ENCODE assay signal across 8 cellular contexts in the genomic region with DNA sequence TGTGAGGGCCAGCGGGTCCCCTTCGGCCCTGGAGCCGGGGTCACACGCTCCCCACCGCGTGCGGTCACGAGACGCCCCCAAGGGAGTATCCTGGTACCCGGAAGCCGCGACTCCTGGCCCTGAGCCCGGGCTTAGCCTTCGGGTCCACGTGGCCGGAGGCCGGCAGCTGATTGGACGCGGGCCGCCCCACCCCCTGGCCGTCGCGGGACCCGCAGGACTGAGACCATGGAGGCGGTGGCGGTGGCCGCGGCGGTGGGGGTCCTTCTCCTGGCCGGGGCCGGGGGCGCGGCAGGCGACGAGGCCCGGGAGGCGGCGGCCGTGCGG. TPM values are rescaled to one million over a fixed set of nuclear protein-coding genes. Genes with fewer than 3 reads are reported as not detected.
DNase-seq lines count a peak whose midpoint lies in the region; ATAC-seq lines count a peak whose summit lies in the region.

A gene (plus strand): TSS at position 194 of the 324 bp plus-strand sequence. CDS start 32 bp downstream, at position 226.

- H3K4me3 ChIP-seq in CD8-positive, alpha-beta memory T cell (ENCODE audit: low read length): peak within 1 kb of the TSS; percentile 70
- H3K4me3 ChIP-seq in mesendoderm (ENCODE audit: low read length): peak within 1 kb of the TSS; percentile 62

- H3K4me2 ChIP-seq in mesendoderm (ENCODE audit: low read length): peak within 1 kb of the TSS; percentile 97

- peak within 1 kb of the TSS; percentile 28 for H2BK5ac ChIP-seq in mesendoderm (ENCODE audit: low read length)

- no peaks in the 10 kb centered on the region for H3K9me3 Mint-ChIP-seq in CD8-positive, alpha-beta memory T cell
- no peaks in the 10 kb centered on the region for H3K9me3 Mint-ChIP-seq in effector memory CD8-positive, alpha-beta T cell

- no peak within 1 kb of the TSS for H3K23ac ChIP-seq in mesendoderm (ENCODE audit: low read length)

- CTCF ChIA-PET in CD8-positive, alpha-beta memory T cell (lab: Charles Lee): interaction anchor here (0.6 to 2.0 kb wide), 8 partner anchors 8 to 348 kb away, joined by 3 to 10 read pairs (median 5); a partner anchor contains a TSS

- H3K36me3 ChIP-seq in CD8-positive, alpha-beta memory T cell (ENCODE audit: insufficient read depth, low read length): peaks cover 5% of the 10 kb centered on the region
- no peaks in the 10 kb centered on the region for H3K36me3 ChIP-seq in mesendoderm (ENCODE audit: control insufficient read depth, insufficient read depth, low read length)

- peaks cover 31% of the 10 kb centered on the region for H3K4me1 ChIP-seq in CD8-positive, alpha-beta memory T cell (ENCODE audit: insufficient read depth, low read length)
- peaks cover 3% of the 10 kb centered on the region for H3K4me1 ChIP-seq in mesendoderm (ENCODE audit: control insufficient read depth, low read depth, low read length)

- H2AK5ac ChIP-seq in mesendoderm (ENCODE audit: low read length): no peak within 1 kb of the TSS

- POLR2A ChIA-PET in CD8-positive, alpha-beta memory T cell (lab: Charles Lee): interaction anchor here (0.5 to 1.4 kb wide), 10 partner anchors 11 to 147 kb away, joined by 3 to 11 read pairs (median 3); a partner anchor contains a TSS

- peak within 1 kb of the TSS; percentile 92 for H3K4ac ChIP-seq in mesendoderm (ENCODE audit: low read depth, low read length)

- no CpG with 5 or more reads among the region's 40 CpGs for WGBS in mesendoderm (ENCODE audit: extremely low coverage, insufficient coverage, low lambda C conversion rate)

- H3K27me3 ChIP-seq in CD8-positive, alpha-beta memory T cell (ENCODE audit: insufficient read depth, low read length, poor library complexity, severe bottlenecking): no peaks in the 10 kb centered on the region
- no peaks in the 10 kb centered on the region for H3K27me3 ChIP-seq in mesendoderm (ENCODE audit: insufficient read depth, low read length, poor library complexity)

- H3K27ac Mint-ChIP-seq in CD8-positive, alpha-beta memory T cell: peak within 1 kb of the TSS; percentile 32 to 89 (median 54)
- peak within 1 kb of the TSS; percentile 35 to 85 for H3K27ac Mint-ChIP-seq in effector memory CD8-positive, alpha-beta T cell

- H3K18ac ChIP-seq in mesendoderm (ENCODE audit: low read length): peak within 1 kb of the TSS; percentile 73

- H3K36me3 Mint-ChIP-seq in CD8-positive, alpha-beta memory T cell: peaks cover 0 to 10% (median 0%) of the 10 kb centered on the region in 3 donors
- H3K36me3 Mint-ChIP-seq in effector memory CD8-positive, alpha-beta T cell (ENCODE audit: insufficient read depth): peaks cover 15% of the 10 kb centered on the region

- peak within 1 kb of the TSS; percentile 92 for H3K9ac ChIP-seq in mesendoderm (ENCODE audit: low read length)

- peak within 1 kb of the TSS; percentile 99 for H4K5ac ChIP-seq in mesendoderm (ENCODE audit: low read length)

- peak; percentile 66 to 87 (median 78) for DNase-seq in CD8-positive, alpha-beta memory T cell
- DNase-seq in HPDE6-E6E7 (ENCODE audit: extremely low spot score) (peak; percentile 94), NOMO-1 (lab: John Stamatoyannopoulos, UW; ENCODE audit: unreplicated experiment in 2 of 2) (peak; percentile 86 to 87), mesendoderm (peak; percentile 87)
- peak; percentile 65 to 74 for DNase-seq in activated CD8-positive, alpha-beta memory T cell treated with anti-CD3 and anti-CD28 coated beads for 4 hours (ENCODE audit: low read depth in 2 of 2)
- peak; percentile 61 to 70 (median 67) for DNase-seq in effector memory CD8-positive, alpha-beta T cell
- peak; percentile 63 for DNase-seq in stimulated activated CD8-positive, alpha-beta memory T cell treated with anti-CD3 and anti-CD28 coated beads, Interleukin-15, amount 100 ng/mL, for 1 hour (ENCODE audit: low read depth)

- H3K4me1 Mint-ChIP-seq in CD8-positive, alpha-beta memory T cell: peaks cover 35 to 53% (median 39%) of the 10 kb centered on the region in 3 donors
- H3K4me1 Mint-ChIP-seq in effector memory CD8-positive, alpha-beta T cell (ENCODE audit: low read depth in 2 of 2): peaks cover 29 to 30% of the 10 kb centered on the region in 2 donors

- H3K79me1 ChIP-seq in mesendoderm (ENCODE audit: low read length): peaks cover 3% of the 10 kb centered on the region

- H3K56ac ChIP-seq in mesendoderm (ENCODE audit: low read length): peak within 1 kb of the TSS; percentile 90

- no peaks in the 10 kb centered on the region for H3K27me3 Mint-ChIP-seq in CD8-positive, alpha-beta memory T cell
- H3K27me3 Mint-ChIP-seq in effector memory CD8-positive, alpha-beta T cell: no peaks in the 10 kb centered on the region

- no peaks in the 10 kb centered on the region for H3K9me3 ChIP-seq in CD8-positive, alpha-beta memory T cell (ENCODE audit: low read length)

- H4K8ac ChIP-seq in mesendoderm (ENCODE audit: low read depth, low read length): no peak within 1 kb of the TSS

- ATAC-seq in GM19467 (IDR thresholded peaks at IDR 0.05; ENCODE audit: unreplicated experiment): peak; percentile 78
- ATAC-seq in effector memory CD8-positive, alpha-beta T cell (replicated peaks): peak; percentile 79

- peak within 1 kb of the TSS; percentile 76 to 89 (median 84) for H3K4me3 Mint-ChIP-seq in CD8-positive, alpha-beta memory T cell
- peak within 1 kb of the TSS; percentile 79 to 83 for H3K4me3 Mint-ChIP-seq in effector memory CD8-positive, alpha-beta T cell

- H2BK120ac ChIP-seq in mesendoderm (ENCODE audit: low read depth, low read length): no peak within 1 kb of the TSS

- peak within 1 kb of the TSS; percentile 55 for H3K27ac ChIP-seq in CD8-positive, alpha-beta memory T cell (ENCODE audit: low read depth, low read length)
- peak within 1 kb of the TSS; percentile 60 for H3K27ac ChIP-seq in mesendoderm (ENCODE audit: low read depth, low read length)

- H2BK15ac ChIP-seq in mesendoderm (replicated peaks; ENCODE audit: low read depth): no peak within 1 kb of the TSS

- H3K79me2 ChIP-seq in mesendoderm (ENCODE audit: control insufficient read depth, insufficient read depth, low read length): peaks cover 2% of the 10 kb centered on the region

RNA-seq across cellular contexts. Expression of the gene that starts here (rescaled TPM):
- total RNA-seq in CD8-positive, alpha-beta memory T cell: 10 to 100 TPM; 15.8 to 17.4 TPM
- 17.0 TPM for polyA plus RNA-seq in CD8-positive, alpha-beta memory T cell
- 9.6 TPM for polyA plus RNA-seq in mesendoderm (2013, experiment 1 of 2)
- polyA plus RNA-seq in mesendoderm (2013, experiment 2 of 2): 9.0 TPM

Comparison
In these comparisons a context has a peak if more than half of its experiments do, and no peak if none do; other contexts are left out.
1. Peak in every context shown above with its lines: DNase-seq, ATAC-seq, H3K4me3 ChIP-seq and H3K27ac ChIP-seq.